Comparison of ENCODE assay signal across 8 cellular contexts in the genomic region with DNA sequence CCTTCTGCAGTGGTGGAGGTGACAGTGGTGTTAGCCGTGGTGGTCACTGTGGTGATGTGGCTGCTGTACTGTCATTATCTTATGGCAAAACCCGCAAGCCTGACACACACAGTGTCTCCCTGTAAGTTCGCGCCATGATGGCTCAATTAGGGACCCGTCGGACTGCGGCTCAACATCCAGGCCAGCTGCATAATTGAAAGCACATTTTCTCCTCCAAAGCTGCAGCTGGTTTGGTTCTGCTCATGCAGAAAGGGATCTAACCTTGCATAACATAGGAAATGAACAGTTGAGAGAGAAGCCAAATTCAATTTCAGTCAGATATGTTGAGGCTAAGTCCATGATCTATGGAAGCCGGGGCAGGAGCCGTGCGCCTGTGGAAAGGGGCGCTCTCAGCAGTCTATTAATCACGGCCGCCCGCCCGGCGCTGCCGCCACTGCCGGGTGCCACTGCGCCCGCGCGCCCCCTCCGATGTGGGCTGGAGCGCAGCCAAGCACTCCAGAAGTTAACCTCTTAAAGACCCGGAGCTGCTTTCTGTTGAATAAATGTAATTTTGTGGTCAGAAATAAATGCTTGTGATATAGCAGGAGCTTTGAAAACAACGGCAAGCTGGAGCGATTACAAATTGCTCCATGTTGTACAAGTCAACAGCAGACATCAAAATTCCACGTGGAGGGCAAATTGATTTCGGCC.
A peak's percentile ranks its signal among the peaks of the same experiment; 100 is the strongest.
DNase-seq lines count a peak whose midpoint lies in the region; ATAC-seq and TF ChIP-seq lines count a peak whose summit lies in the region.

No MANE protein-coding gene starts in this region.

- peaks cover 21% of the 10 kb centered on the region; the same call in 1 of the 2 replicates for H4K20me1 ChIP-seq in BLaER1

- DNase-seq in NCI-H1417 (lab: John Stamatoyannopoulos, UW) (peak; percentile 83 to 90 (median 84)), body of pancreas (peak in 3 of 4 donors; percentile 21 to 48 (median 42)), mesenchymal stem cell (no peak), cerebellar nuclear complex (lab: John Stamatoyannopoulos, UW) (no peak), WERI-Rb-1 (no peak), SIG-M5 treated with dmso at 0.1 percent for 504 hours (lab: John Stamatoyannopoulos, UW; ENCODE audit: unreplicated experiment) (no peak)
- DNase-seq in activated CD4-positive, alpha-beta T cell treated with anti-CD3 and anti-CD28 coated beads, Interleukin-2, amount 10 ng/mL, durations not matched to agents 7 days and 5 days, result no peak

- ATAC-seq in body of pancreas, result peak; percentile 42

- H3K4me2 ChIP-seq in BLaER1 (peak overlapping the region; percentile 92), mesenchymal stem cell (ENCODE audit: low read length, poor library complexity, severe bottlenecking) (no peak overlapping the region)

- no peaks in the 10 kb centered on the region for H3K9me3 Mint-ChIP-seq in activated CD4-positive, alpha-beta T cell treated with anti-CD3 and anti-CD28 coated beads, Interleukin-2, amount 10 ng/mL, durations not matched to agents 7 days and 5 days

- H3K4me3 Mint-ChIP-seq in activated CD4-positive, alpha-beta T cell treated with anti-CD3 and anti-CD28 coated beads, Interleukin-2, amount 10 ng/mL, durations not matched to agents 7 days and 5 days, result no peak overlapping the region

- no peaks in the 10 kb centered on the region for H3K27me3 ChIP-seq in BLaER1
- no peaks in the 10 kb centered on the region for H3K27me3 ChIP-seq in body of pancreas
- peaks cover 0 to 4% of the 10 kb centered on the region in 2 experiments for H3K27me3 ChIP-seq in mesenchymal stem cell (ENCODE audit: control insufficient read depth in 1 of 2, insufficient read depth in 1 of 2, low read length in 2 of 2)
- H3K27me3 ChIP-seq in WERI-Rb-1 (ENCODE audit: insufficient read depth, low read depth, severe bottlenecking), result no peaks in the 10 kb centered on the region

- H2AK5ac ChIP-seq in mesenchymal stem cell (ENCODE audit: low read length, severe bottlenecking), result no peak overlapping the region

- H3K4me1 ChIP-seq in BLaER1, result peaks cover 96% of the 10 kb centered on the region
- no peaks in the 10 kb centered on the region for H3K4me1 ChIP-seq in body of pancreas
- H3K4me1 ChIP-seq in mesenchymal stem cell (ENCODE audit: control insufficient read depth, insufficient read depth, low read depth, low read length), result peaks cover 5% of the 10 kb centered on the region

- H3K27me3 Mint-ChIP-seq in activated CD4-positive, alpha-beta T cell treated with anti-CD3 and anti-CD28 coated beads, Interleukin-2, amount 10 ng/mL, durations not matched to agents 7 days and 5 days, result no peaks in the 10 kb centered on the region

- peak overlapping the region; percentile 76 for H3K9ac ChIP-seq in BLaER1
- H3K9ac ChIP-seq in mesenchymal stem cell (ENCODE audit: low read length), result peak overlapping the region; percentile 26

- H2BK12ac ChIP-seq in mesenchymal stem cell (ENCODE audit: low read length in 2 of 2), result no peak overlapping the region

- POLR2A ChIA-PET in activated CD4-positive, alpha-beta T cell treated with anti-CD3 and anti-CD28 coated beads, Interleukin-2, amount 10 ng/mL, durations not matched to agents 7 days and 5 days (lab: Charles Lee), result no interaction called here

- H3K79me1 ChIP-seq in mesenchymal stem cell (replicated peaks; ENCODE audit: low read length, poor library complexity, severe bottlenecking), result peaks cover 25% of the 10 kb centered on the region

- H3K27ac ChIP-seq in BLaER1, result peak overlapping the region; percentile 87
- peak overlapping the region in 1 of 4 donors; percentile 13 for H3K27ac ChIP-seq in body of pancreas
- no peak overlapping the region for H3K27ac ChIP-seq in mesenchymal stem cell (ENCODE audit: low read length, poor library complexity, severe bottlenecking)
- H3K27ac ChIP-seq in WERI-Rb-1, result no peak overlapping the region

- no peak overlapping the region for H3K4ac ChIP-seq in mesenchymal stem cell (ENCODE audit: low read depth in 1 of 2, low read length in 2 of 2)

- no peak overlapping the region for H2BK5ac ChIP-seq in mesenchymal stem cell (ENCODE audit: low read depth, low read length, poor library complexity, severe bottlenecking)

- H2AFZ ChIP-seq in mesenchymal stem cell (ENCODE audit: low read depth, low read length), result no peak overlapping the region

- TF ChIP-seq POLR2A in body of pancreas (IDR thresholded peaks at IDR 0.05), result no peak

- intact Hi-C loops in body of pancreas (cut with DNase I), result no loop called here

- WGBS in body of pancreas, 2 donors, result 16 to 46% methylated on average over 11 to 29 of the region's 29 CpGs
- 92% methylated on average over 28 of the region's 29 CpGs for WGBS in mesenchymal stem cell

- no peak overlapping the region for H3K23ac ChIP-seq in mesenchymal stem cell (ENCODE audit: low read length in 2 of 2)

- TF ChIP-seq CTCF in body of pancreas (IDR thresholded peaks at IDR 0.05) (no peak), WERI-Rb-1 (IDR thresholded peaks at IDR 0.05; ENCODE audit: low read depth, low read length) (no peak)

- H4K8ac ChIP-seq in mesenchymal stem cell (ENCODE audit: low read length), result no peak overlapping the region

- CTCF ChIA-PET in activated CD4-positive, alpha-beta T cell treated with anti-CD3 and anti-CD28 coated beads, Interleukin-2, amount 10 ng/mL, durations not matched to agents 7 days and 5 days (lab: Charles Lee), result no interaction called here

- H3K14ac ChIP-seq in mesenchymal stem cell (ENCODE audit: low read length in 2 of 2), result no peak overlapping the region

- H4K91ac ChIP-seq in mesenchymal stem cell (ENCODE audit: low read length), result no peak overlapping the region

- H3K36me3 Mint-ChIP-seq in activated CD4-positive, alpha-beta T cell treated with anti-CD3 and anti-CD28 coated beads, Interleukin-2, amount 10 ng/mL, durations not matched to agents 7 days and 5 days (ENCODE audit: low read depth), result no peaks in the 10 kb centered on the region

- H3K4me1 Mint-ChIP-seq in activated CD4-positive, alpha-beta T cell treated with anti-CD3 and anti-CD28 coated beads, Interleukin-2, amount 10 ng/mL, durations not matched to agents 7 days and 5 days, result no peaks in the 10 kb centered on the region

- H2BK120ac ChIP-seq in mesenchymal stem cell (ENCODE audit: low read depth, low read length), result no peak overlapping the region

- H3K4me3 ChIP-seq in BLaER1 (peak overlapping the region; percentile 42), body of pancreas (no peak overlapping the region), mesenchymal stem cell (ENCODE audit: insufficient read depth in 1 of 2, low read depth in 1 of 2, low read length in 2 of 2) (peak overlapping the region in 1 of 2 experiments; percentile 71), WERI-Rb-1 (ENCODE audit: low read depth, low read length) (no peak overlapping the region)

- no peak overlapping the region for H2BK15ac ChIP-seq in mesenchymal stem cell (ENCODE audit: low read depth, poor library complexity, severe bottlenecking)

- H3K9me3 ChIP-seq in BLaER1, result no peaks in the 10 kb centered on the region
- no peaks in the 10 kb centered on the region for H3K9me3 ChIP-seq in body of pancreas
- H3K9me3 ChIP-seq in mesenchymal stem cell (ENCODE audit: control insufficient read depth, low read length), result no peaks in the 10 kb centered on the region
- H3K9me3 ChIP-seq in WERI-Rb-1 (ENCODE audit: severe bottlenecking), result no peaks in the 10 kb centered on the region

- no peak overlapping the region for H3K18ac ChIP-seq in mesenchymal stem cell (ENCODE audit: low read depth in 1 of 2, low read length in 2 of 2)

- H3K36me3 ChIP-seq in BLaER1, result peaks cover 23% of the 10 kb centered on the region
- no peaks in the 10 kb centered on the region for H3K36me3 ChIP-seq in body of pancreas (replicated peaks in 1 of 2; ENCODE audit: insufficient read depth in 1 of 2, low read depth in 2 of 2)
- peaks cover 0 to 3% of the 10 kb centered on the region in 2 experiments for H3K36me3 ChIP-seq in mesenchymal stem cell (ENCODE audit: control insufficient read depth in 1 of 2, insufficient read depth in 2 of 2, low read depth in 1 of 2, low read length in 2 of 2)
- no peaks in the 10 kb centered on the region for H3K36me3 ChIP-seq in WERI-Rb-1

- no peak overlapping the region for H3K27ac Mint-ChIP-seq in activated CD4-positive, alpha-beta T cell treated with anti-CD3 and anti-CD28 coated beads, Interleukin-2, amount 10 ng/mL, durations not matched to agents 7 days and 5 days

Comparison
In these comparisons a context has a peak if more than half of its experiments do, and no peak if none do; other contexts are left out.
1. DNase-seq: peak in NCI-H1417 (3 of 3) and body of pancreas (3 of 4); none in mesenchymal stem cell (single experiment), activated CD4-positive, alpha-beta T cell treated with anti-CD3 and anti-CD28 coated beads, Interleukin-2, amount 10 ng/mL, durations not matched to agents 7 days and 5 days (single experiment), cerebellar nuclear complex (0 of 2), WERI-Rb-1 (single experiment) and SIG-M5 treated with dmso at 0.1 percent for 504 hours (single experiment).